Comparison of ENCODE assay signal across 20 cellular contexts in the genomic region with DNA sequence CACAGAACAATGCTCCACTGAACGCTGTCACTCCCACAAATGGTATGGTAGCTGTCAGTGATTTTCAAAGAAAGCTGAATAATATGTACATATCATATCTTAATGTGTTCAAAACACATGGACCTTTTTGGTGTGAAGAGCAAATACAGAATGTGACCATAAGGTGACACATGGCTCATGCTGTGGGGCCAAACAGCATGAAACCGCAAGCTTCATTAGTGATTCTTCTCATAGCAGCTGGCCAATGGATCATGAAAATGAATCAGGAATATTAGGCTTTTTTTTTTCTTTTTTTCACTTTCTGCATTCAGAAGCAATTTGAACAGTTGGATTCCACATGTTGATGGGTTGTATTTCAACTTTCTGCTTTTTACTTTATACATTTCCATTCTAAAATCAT. TPM values are rescaled to one million over a fixed set of nuclear protein-coding genes. Genes with fewer than 3 reads are reported as not detected.
"Had no signal": no experiment of that assay in that cellular context is flagged by ENCODE, and none has a peak within 500 bp of the region (broad histone marks: within the 10 kb centered on the region; RNA-seq: fewer than 3 reads in every experiment).

No MANE protein-coding gene starts in this region.

- H3K27me3 Mint-ChIP-seq: activated CD4-positive, alpha-beta T cell treated with anti-CD3 and anti-CD28 coated beads, Interleukin-2, amount 10 ng/mL, durations not matched to agents 24 days and 14 days; activated naive CD4-positive, alpha-beta T cell treated with anti-CD3 and anti-CD28 coated beads, Interleukin-2, amount 50 U/mL, for 24 hours; dendritic cell treated with granulocyte-macrophage colony-stimulating factor and Interleukin-4, amounts not matched to agents 40 ng/mL and 50 ng/mL, for 4 days; stimulated activated naive B cell treated with anti-CD40 and anti-IgM and Interleukin-4, amounts not matched to agents 10 μg/mL and 1 μg/mL and 100 μg/mL, for 72 hours had no signal

- H3K4me1 Mint-ChIP-seq: activated CD4-positive, alpha-beta T cell treated with anti-CD3 and anti-CD28 coated beads, Interleukin-2, amount 10 ng/mL, durations not matched to agents 24 days and 14 days; activated naive CD4-positive, alpha-beta T cell treated with anti-CD3 and anti-CD28 coated beads, Interleukin-2, amount 50 U/mL, for 24 hours; natural killer cell; stimulated activated naive B cell treated with anti-CD40 and anti-IgM and Interleukin-4, amounts not matched to agents 10 μg/mL and 1 μg/mL and 100 μg/mL, for 72 hours had no signal

- H3K9me3 Mint-ChIP-seq: activated CD4-positive, alpha-beta T cell treated with anti-CD3 and anti-CD28 coated beads, Interleukin-2, amount 10 ng/mL, durations not matched to agents 24 days and 14 days; activated naive CD4-positive, alpha-beta T cell treated with anti-CD3 and anti-CD28 coated beads, Interleukin-2, amount 50 U/mL, for 24 hours had no signal

- H3K4me3 Mint-ChIP-seq: activated CD4-positive, alpha-beta T cell treated with anti-CD3 and anti-CD28 coated beads, Interleukin-2, amount 10 ng/mL, durations not matched to agents 24 days and 14 days; activated naive CD4-positive, alpha-beta T cell treated with anti-CD3 and anti-CD28 coated beads, Interleukin-2, amount 50 U/mL, for 24 hours; dendritic cell treated with granulocyte-macrophage colony-stimulating factor and Interleukin-4, amounts not matched to agents 40 ng/mL and 50 ng/mL, for 4 days; natural killer cell; stimulated activated naive B cell treated with anti-CD40 and anti-IgM and Interleukin-4, amounts not matched to agents 10 μg/mL and 1 μg/mL and 100 μg/mL, for 72 hours had no signal

- H3K36me3 Mint-ChIP-seq: activated naive CD4-positive, alpha-beta T cell treated with anti-CD3 and anti-CD28 coated beads, Interleukin-2, amount 50 U/mL, for 24 hours; stimulated activated naive B cell treated with anti-CD40 and anti-IgM and Interleukin-4, amounts not matched to agents 10 μg/mL and 1 μg/mL and 100 μg/mL, for 72 hours had no signal

- H3K27ac Mint-ChIP-seq: activated CD4-positive, alpha-beta T cell treated with anti-CD3 and anti-CD28 coated beads, Interleukin-2, amount 10 ng/mL, durations not matched to agents 24 days and 14 days; activated naive CD4-positive, alpha-beta T cell treated with anti-CD3 and anti-CD28 coated beads, Interleukin-2, amount 50 U/mL, for 24 hours; dendritic cell treated with granulocyte-macrophage colony-stimulating factor and Interleukin-4, amounts not matched to agents 40 ng/mL and 50 ng/mL, for 4 days; natural killer cell; stimulated activated naive B cell treated with anti-CD40 and anti-IgM and Interleukin-4, amounts not matched to agents 10 μg/mL and 1 μg/mL and 100 μg/mL, for 72 hours had no signal

- DNase-seq: activated CD4-positive, alpha-beta T cell treated with anti-CD3 and anti-CD28 coated beads, Interleukin-2, amount 10 ng/mL, durations not matched to agents 24 days and 14 days; activated CD8-positive, alpha-beta memory T cell treated with anti-CD3 and anti-CD28 coated beads, Interleukin-2, amount 50 U/mL, for 48 hours; activated effector memory CD4-positive, alpha-beta T cell treated with anti-CD3 and anti-CD28 coated beads, Interleukin-2, amount 50 U/mL, for 16 hours; activated T-cell treated with anti-CD3 and anti-CD28 coated beads, Interleukin-2, amount 50 U/mL, for 48 hours; effector CD8-positive, alpha-beta T cell; lower lobe of right lung; natural killer cell; nucleus accumbens; retina; stimulated activated naive B cell treated with anti-CD40 and anti-IgM and Interleukin-4, amounts not matched to agents 10 μg/mL and 1 μg/mL and 100 μg/mL, for 72 hours; T1000; upper lobe of right lung had no signal

RNA-seq across cellular contexts. Expression of gene CDH9, which starts 54.9 kb away (rescaled TPM):
- total RNA-seq: activated CD4-positive, alpha-beta T cell treated with anti-CD3 and anti-CD28 coated beads, Interleukin-2, amount 10 ng/mL, durations not matched to agents 24 days and 14 days; ascending aorta; breast epithelium; chondrocyte; esophagus mucosa; gastroesophageal sphincter; lower lobe of right lung; mesenteric fat pad; natural killer cell; upper lobe of right lung had no signal
